Comparison of ENCODE assay signal across 18 cellular contexts in the genomic region with DNA sequence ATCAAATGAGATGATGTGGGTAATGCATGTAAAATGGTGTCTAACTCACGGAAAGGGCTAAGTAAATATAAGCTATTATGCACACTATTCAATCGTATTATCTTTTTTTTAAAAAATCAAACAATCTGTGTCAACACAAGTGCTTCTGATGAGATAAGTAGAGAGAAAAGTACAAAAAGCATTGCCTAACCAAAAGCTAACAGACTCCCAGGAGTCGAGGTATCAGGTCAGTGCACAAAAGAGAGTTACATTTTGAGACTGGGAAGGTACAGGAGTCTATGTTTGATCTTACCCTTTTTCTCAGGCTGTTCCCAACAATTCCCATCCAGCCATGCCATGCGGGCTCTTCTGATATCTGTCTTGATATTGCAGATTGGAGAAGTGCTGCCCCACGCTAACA.
DNase-seq lines count a peak whose midpoint lies in the region; ATAC-seq, FAIRE-seq and TF ChIP-seq lines count a peak whose summit lies in the region.
"Had no signal": no experiment of that assay in that cellular context is flagged by ENCODE, and none has a peak within 500 bp of the region (broad histone marks: within the 10 kb centered on the region; RNA-seq: fewer than 3 reads in every experiment).

No MANE protein-coding gene starts in this region.

- no peaks in the 10 kb centered on the region for H3K4me1 ChIP-seq in astrocyte (ENCODE audit: insufficient read depth, low read length)
- H3K4me1 ChIP-seq: HAP-1 had no signal

- no peak for TF ChIP-seq CTCF in astrocyte (IDR thresholded peaks at IDR 0.05; ENCODE audit: insufficient read depth, low read depth, low read length)

- ATAC-seq in GM21447 (IDR thresholded peaks at IDR 0.05; ENCODE audit: unreplicated experiment) (no peak), HG02938 (IDR thresholded peaks at IDR 0.05; ENCODE audit: unreplicated experiment) (no peak)

- DNase-seq in NCI-H146 (lab: John Stamatoyannopoulos, UW) = peak; percentile 89
- DNase-seq in NCI-H1930 (lab: John Stamatoyannopoulos, UW) = peak; percentile 20 to 22
- no peak for DNase-seq in astrocyte (ENCODE audit: low read depth)
- DNase-seq in activated CD4-positive, alpha-beta T cell treated with anti-CD3 and anti-CD28 coated beads, Interleukin-2, amount 10 ng/mL, durations not matched to agents 24 days and 14 days = no peak
- DNase-seq: C1 segment of cervical spinal cord; Calu3; CD4-positive, alpha-beta memory T cell; COR-L47; DMS53; DMS79 treated with DMSO at 0.1 percent for 48 hours; GF-D8; GOT3; HFFc6 had no signal

- H3K4me3 Mint-ChIP-seq in astrocyte (ENCODE audit: unreplicated experiment) = no peak overlapping the region
- no peak overlapping the region for H3K4me3 Mint-ChIP-seq in activated CD4-positive, alpha-beta T cell treated with anti-CD3 and anti-CD28 coated beads, Interleukin-2, amount 10 ng/mL, durations not matched to agents 24 days and 14 days
- H3K4me3 Mint-ChIP-seq: CD4-positive, alpha-beta memory T cell; HFFc6 had no signal

- H3K79me2 ChIP-seq in astrocyte (ENCODE audit: insufficient read depth, low read length) = no peaks in the 10 kb centered on the region

- no peaks in the 10 kb centered on the region for H3K4me1 Mint-ChIP-seq in astrocyte (ENCODE audit: low read depth, unreplicated experiment)
- no peaks in the 10 kb centered on the region for H3K4me1 Mint-ChIP-seq in activated CD4-positive, alpha-beta T cell treated with anti-CD3 and anti-CD28 coated beads, Interleukin-2, amount 10 ng/mL, durations not matched to agents 24 days and 14 days
- H3K4me1 Mint-ChIP-seq: CD4-positive, alpha-beta memory T cell had no signal

- H3K27ac Mint-ChIP-seq in astrocyte (ENCODE audit: unreplicated experiment) = no peak overlapping the region
- H3K27ac Mint-ChIP-seq in activated CD4-positive, alpha-beta T cell treated with anti-CD3 and anti-CD28 coated beads, Interleukin-2, amount 10 ng/mL, durations not matched to agents 24 days and 14 days = no peak overlapping the region
- H3K27ac Mint-ChIP-seq: CD4-positive, alpha-beta memory T cell; HFFc6 had no signal

- no peaks in the 10 kb centered on the region for H3K36me3 ChIP-seq in astrocyte (ENCODE audit: insufficient read depth, low read length)
- H3K36me3 ChIP-seq: HAP-1 had no signal

- H3K9ac ChIP-seq in astrocyte (ENCODE audit: low read length) = no peak overlapping the region

- H3K36me3 Mint-ChIP-seq in astrocyte (ENCODE audit: low read depth, unreplicated experiment) = no peaks in the 10 kb centered on the region
- no peaks in the 10 kb centered on the region for H3K36me3 Mint-ChIP-seq in activated CD4-positive, alpha-beta T cell treated with anti-CD3 and anti-CD28 coated beads, Interleukin-2, amount 10 ng/mL, durations not matched to agents 24 days and 14 days (ENCODE audit: low read depth)
- H3K36me3 Mint-ChIP-seq: CD4-positive, alpha-beta memory T cell had no signal

- no peak overlapping the region for H3K27ac ChIP-seq in astrocyte (ENCODE audit: low read depth, low read length)

- peaks cover 8% of the 10 kb centered on the region for H3K27me3 Mint-ChIP-seq in astrocyte (ENCODE audit: low read depth, unreplicated experiment)
- peaks cover 1% of the 10 kb centered on the region for H3K27me3 Mint-ChIP-seq in activated CD4-positive, alpha-beta T cell treated with anti-CD3 and anti-CD28 coated beads, Interleukin-2, amount 10 ng/mL, durations not matched to agents 24 days and 14 days

- no peak overlapping the region for H3K4me2 ChIP-seq in astrocyte (ENCODE audit: low read length)

- no peaks in the 10 kb centered on the region for H4K20me1 ChIP-seq in astrocyte (ENCODE audit: insufficient read depth, low read length)

- intact Hi-C loops in activated CD4-positive, alpha-beta T cell treated with anti-CD3 and anti-CD28 coated beads, Interleukin-2, amount 10 ng/mL, durations not matched to agents 24 days and 14 days (cut with micrococcal nuclease) = no loop called here

- no peaks in the 10 kb centered on the region for H3K9me3 Mint-ChIP-seq in astrocyte (ENCODE audit: unreplicated experiment)
- H3K9me3 Mint-ChIP-seq in activated CD4-positive, alpha-beta T cell treated with anti-CD3 and anti-CD28 coated beads, Interleukin-2, amount 10 ng/mL, durations not matched to agents 24 days and 14 days = no peaks in the 10 kb centered on the region

- peak; percentile 73 for FAIRE-seq in astrocyte (lab: Jason Lieb, UNC)
- FAIRE-seq: GM12891, H54 had no signal

- H3K4me3 ChIP-seq in astrocyte (ENCODE audit: insufficient read depth, low read depth, low read length) = no peak overlapping the region
- H3K4me3 ChIP-seq: HAP-1 had no signal

- H3K9me3 ChIP-seq in astrocyte (ENCODE audit: insufficient read depth, low read depth, low read length) = no peaks in the 10 kb centered on the region
- H3K9me3 ChIP-seq: HAP-1 had no signal

- H2AFZ ChIP-seq in astrocyte (ENCODE audit: low read depth, low read length) = no peak overlapping the region

- H3K27me3 ChIP-seq in astrocyte (ENCODE audit: insufficient read depth, low read length) = no peaks in the 10 kb centered on the region

Comparison
In these comparisons a context has a peak if more than half of its experiments do, and no peak if none do; other contexts are left out.
1. DNase-seq: peak in NCI-H146 (single experiment) and NCI-H1930 (2 of 2); none in astrocyte (single experiment) and activated CD4-positive, alpha-beta T cell treated with anti-CD3 and anti-CD28 coated beads, Interleukin-2, amount 10 ng/mL, durations not matched to agents 24 days and 14 days (single experiment).